15 cellular contexts compared by ENCODE assay signal in genomic region chr20:3964719-3965118, GRCh38. TPM values are rescaled to one million over a fixed set of nuclear protein-coding genes. Genes with fewer than 3 reads are reported as not detected.
DNase-seq lines count a peak whose midpoint lies in the region; ATAC-seq and TF ChIP-seq lines count a peak whose summit lies in the region.
"Had no signal": no experiment of that assay in that cellular context is flagged by ENCODE, and none has a peak within 500 bp of the region (broad histone marks: within the 10 kb centered on the region; RNA-seq: fewer than 3 reads in every experiment).

No MANE protein-coding gene starts in this region.

- 100% methylated on average over 1 of the region's 3 CpGs; no CpG with 5 or more reads in 1 of the 2 experiments for WGBS in IMR-90 (ENCODE audit: extremely low coverage in 2 of 2, insufficient read length in 1 of 2), 2 experiments
- WGBS in suprapubic skin: 86% methylated on average over 3 of the region's 3 CpGs

- TF ChIP-seq CTCF in IMR-90 (conservative IDR thresholded peaks at IDR 0.05; ENCODE audit: low read depth, low read length) (no peak), fibroblast of villous mesenchyme (IDR thresholded peaks at IDR 0.05; ENCODE audit: insufficient read depth, low read depth, low read length) (no peak), neutrophil (IDR thresholded peaks at IDR 0.05) (no peak), suprapubic skin (IDR thresholded peaks at IDR 0.05) (no peak)

- TF ChIP-seq RAD21 in IMR-90 (IDR thresholded peaks at IDR 0.05; ENCODE audit: low read length): no peak

- no peak overlapping the region for H2AK5ac ChIP-seq in IMR-90 (ENCODE audit: low read depth, low read length)

- H3K9ac ChIP-seq in IMR-90 (ENCODE audit: low read depth, low read length): no peak overlapping the region
- H3K9ac ChIP-seq: GM23248 had no signal

- BruUV-seq in IMR-90 (replicated peaks; lab: Mats Ljungman, UMichigan): no TSS peak

- CTCF ChIA-PET in IMR-90 (lab: Yijun Ruan, JAX): no interaction called here
- CTCF ChIA-PET in HEK293T (lab: Yijun Ruan, JAX): no interaction called here

- H2AK9ac ChIP-seq in IMR-90 (replicated peaks; ENCODE audit: low read depth, low read length, poor library complexity): peak overlapping the region; percentile 57

- no peak overlapping the region for H4K5ac ChIP-seq in IMR-90 (ENCODE audit: low read depth, low read length)

- no peak overlapping the region for H2BK20ac ChIP-seq in IMR-90 (ENCODE audit: low read depth, low read length)

- intact Hi-C loops in IMR-90 (cut with micrococcal nuclease): no loop called here

- H2BK120ac ChIP-seq in IMR-90 (ENCODE audit: low read depth, low read length): no peak overlapping the region

- TF ChIP-seq EP300 in suprapubic skin (IDR thresholded peaks at IDR 0.05): no peak

- no peak overlapping the region for H4K8ac ChIP-seq in IMR-90 (ENCODE audit: low read depth in 2 of 2, low read length in 2 of 2)

- no peak overlapping the region for H2BK5ac ChIP-seq in IMR-90 (ENCODE audit: low read depth, low read length, poor library complexity, severe bottlenecking)

- H3K4me1 ChIP-seq in IMR-90 (ENCODE audit: control insufficient read depth, insufficient read depth, low read length) (peaks cover 4% of the 10 kb centered on the region), neutrophil (ENCODE audit: control insufficient read depth in 1 of 2, insufficient read depth in 1 of 2, low read depth in 1 of 2, low read length in 1 of 2) (peaks cover 0 to 4% of the 10 kb centered on the region in 2 experiments), suprapubic skin (peaks cover 4% of the 10 kb centered on the region)
- H3K4me1 ChIP-seq: BE2C, HAP-1 had no signal

- no peak overlapping the region for H3K23ac ChIP-seq in IMR-90 (ENCODE audit: low read depth, low read length)

- no peak for TF ChIP-seq POLR2A in IMR-90 (IDR thresholded peaks at IDR 0.05; ENCODE audit: low read depth, low read length)
- no peak for TF ChIP-seq POLR2A in suprapubic skin (IDR thresholded peaks at IDR 0.05)

- H3K14ac ChIP-seq in IMR-90 (replicated peaks; ENCODE audit: low read depth, low read length): no peak overlapping the region

- peak; percentile 62 for ATAC-seq in IMR-90 (ENCODE audit: low read depth)

- no peak overlapping the region for H2BK15ac ChIP-seq in IMR-90 (ENCODE audit: low read depth, low read length)

- no peak overlapping the region for H3K4ac ChIP-seq in IMR-90 (ENCODE audit: low read depth, low read length)

- H3K27ac ChIP-seq in IMR-90 (ENCODE audit: insufficient read depth, low read length) (peak overlapping the region; percentile 57; the same call in 1 of the 2 replicates), neutrophil (peak overlapping the region; percentile 34), suprapubic skin (no peak overlapping the region)
- H3K27ac ChIP-seq: GM23248, HL-60 had no signal

- dilution Hi-C loops in IMR-90 (cut with HindIII; ENCODE audit: low sequenced_read_pairs, unreplicated experiment): no loop called here

- peaks cover 12% of the 10 kb centered on the region for H3K36me3 ChIP-seq in IMR-90 (ENCODE audit: control insufficient read depth, insufficient read depth, low read length)
- H3K36me3 ChIP-seq in neutrophil: peaks cover 82% of the 10 kb centered on the region
- H3K36me3 ChIP-seq in suprapubic skin: peaks cover 7% of the 10 kb centered on the region
- H3K36me3 ChIP-seq: BE2C, HAP-1 had no signal

- H3K4me2 ChIP-seq in IMR-90 (ENCODE audit: low read depth, low read length): no peak overlapping the region

- H4K20me1 ChIP-seq in IMR-90 (ENCODE audit: insufficient read depth, low read length): peaks cover 26% of the 10 kb centered on the region

- POLR2A ChIA-PET in IMR-90 (lab: Charles Lee; ENCODE audit: unreplicated experiment) (no interaction called here), HEK293T (lab: Yijun Ruan, JAX) (no interaction called here)

- H2AFZ ChIP-seq in IMR-90 (replicated peaks; ENCODE audit: low read length, poor library complexity): no peak overlapping the region
- H2AFZ ChIP-seq: GM23248 had no signal

- in situ Hi-C loops in IMR-90 (cut with MboI; ENCODE audit: low sequenced_read_pairs): no loop called here

- H3K9me1 ChIP-seq in IMR-90 (ENCODE audit: insufficient read depth, low read length): peaks cover 12% of the 10 kb centered on the region

- DNase-seq in IMR-90: no peak
- DNase-seq in fibroblast of villous mesenchyme (ENCODE audit: low read depth): peak; percentile 28
- no peak for DNase-seq in Kasumi-1 (lab: John Stamatoyannopoulos, UW)
- DNase-seq in suprapubic skin (ENCODE audit: low spot score in 2 of 2): no peak
- DNase-seq in HEK293T (ENCODE audit: extremely low spot score): no peak
- DNase-seq: ACHN; BE2C; C1 segment of cervical spinal cord; CD4-positive, CD25-positive, alpha-beta regulatory T cell; CD8-positive, alpha-beta memory T cell; COR-L47; GM23248 had no signal

- H3K18ac ChIP-seq in IMR-90 (ENCODE audit: low read depth, low read length): no peak overlapping the region

- H3K4me3 ChIP-seq in IMR-90 (ENCODE audit: insufficient read depth, low read depth, low read length): no peak overlapping the region
- no peak overlapping the region for H3K4me3 ChIP-seq in fibroblast of villous mesenchyme (ENCODE audit: low read depth, low read length)
- H3K4me3 ChIP-seq in neutrophil (ENCODE audit: low read depth in 1 of 2, low read length in 1 of 2): no peak overlapping the region
- H3K4me3 ChIP-seq in suprapubic skin: no peak overlapping the region
- H3K4me3 ChIP-seq: GM23248, HAP-1 had no signal

- no peaks in the 10 kb centered on the region for H3K9me3 ChIP-seq in IMR-90 (ENCODE audit: control insufficient read depth, insufficient read depth, low read length)
- no peaks in the 10 kb centered on the region for H3K9me3 ChIP-seq in neutrophil
- no peaks in the 10 kb centered on the region for H3K9me3 ChIP-seq in suprapubic skin
- H3K9me3 ChIP-seq: BE2C, HAP-1 had no signal

- H3K79me1 ChIP-seq in IMR-90 (ENCODE audit: low read depth in 1 of 2, low read length in 2 of 2): peaks cover 27 to 63% of the 10 kb centered on the region in 2 experiments

- H3K56ac ChIP-seq in IMR-90 (ENCODE audit: extremely low read depth, insufficient read depth, low read length): no peak overlapping the region

- no peak overlapping the region for H4K91ac ChIP-seq in IMR-90 (ENCODE audit: insufficient read depth, low read depth, low read length)

- H3K27me3 ChIP-seq in IMR-90 (ENCODE audit: control insufficient read depth, insufficient read depth, low read length) (no peaks in the 10 kb centered on the region), neutrophil (no peaks in the 10 kb centered on the region), suprapubic skin (no peaks in the 10 kb centered on the region)
- H3K27me3 ChIP-seq: BE2C had no signal

TF ChIP-seq in IMR-90, 13 proteins besides CTCF, POLR2A, EP300 and RAD21 (continues in another document):
- TF ChIP-seq MXI1 (IDR thresholded peaks at IDR 0.05; ENCODE audit: borderline replicate concordance, low read depth, low read length) (no peak), USF2 (IDR thresholded peaks at IDR 0.05; ENCODE audit: low read depth, low read length) (no peak), BHLHE40 (IDR thresholded peaks at IDR 0.05; ENCODE audit: low read depth, low read length) (no peak), NFE2L2 (IDR thresholded peaks at IDR 0.05; ENCODE audit: low read depth, low read length) (no peak), FOS (IDR thresholded peaks at IDR 0.05; ENCODE audit: low read depth, low read length) (no peak)

TF ChIP-seq in HEK293T, 16 proteins besides CTCF, POLR2A, EP300 and RAD21:
- no peak for TF ChIP-seq ZNF384 (IDR thresholded peaks at IDR 0.05)
- no peak for TF ChIP-seq HDGF (IDR thresholded peaks at IDR 0.05; ENCODE audit: borderline replicate concordance)
- TF ChIP-seq BHLHE40 (IDR thresholded peaks at IDR 0.05; ENCODE audit: borderline replicate concordance): no peak
- TF ChIP-seq ELF4 (IDR thresholded peaks at IDR 0.05): no peak
- TF ChIP-seq SUZ12 (IDR thresholded peaks at IDR 0.05): no peak
- TF ChIP-seq SP1 (IDR thresholded peaks at IDR 0.05): no peak
- TF ChIP-seq LEF1 (IDR thresholded peaks at IDR 0.05; ENCODE audit: borderline replicate concordance): no peak
- no peak for TF ChIP-seq L3MBTL2 (conservative IDR thresholded peaks at IDR 0.05)
- TF ChIP-seq TARDBP (IDR thresholded peaks at IDR 0.05): no peak
- no peak for TF ChIP-seq PKNOX1 (IDR thresholded peaks at IDR 0.05)
- TF ChIP-seq ARNT (IDR thresholded peaks at IDR 0.05): no peak
- TF ChIP-seq FOXA1 (IDR thresholded peaks at IDR 0.05): no peak
- no peak for TF ChIP-seq FOXK2 (IDR thresholded peaks at IDR 0.05)

RNA-seq across cellular contexts. Expression of gene RNF24, which starts 50.6 kb away (rescaled TPM):
- total RNA-seq in IMR-90 (2012; rRNA removed): 11.3 and 12.5 TPM in 2 replicates
- polyA plus RNA-seq in IMR-90 (2012; rRNA removed): 9.1 and 11.3 TPM in 2 replicates
- polyA plus RNA-seq in IMR-90 (2012; cell fraction: cytosol; rRNA removed): 6.6 and 7.3 TPM in 2 replicates
- polyA plus RNA-seq in IMR-90 (2012; cell fraction: nucleus; rRNA removed; ENCODE audit: low replicate concordance): 6.4 and 11.0 TPM in 2 replicates
- 15.5 TPM in 2 replicates for total RNA-seq in fibroblast of villous mesenchyme
- 10 to 100 TPM; 16.0 to 27.8 (median 21.9) TPM for total RNA-seq in suprapubic skin
